Comparison of ENCODE assay signal across 8 cellular contexts in the genomic region with DNA sequence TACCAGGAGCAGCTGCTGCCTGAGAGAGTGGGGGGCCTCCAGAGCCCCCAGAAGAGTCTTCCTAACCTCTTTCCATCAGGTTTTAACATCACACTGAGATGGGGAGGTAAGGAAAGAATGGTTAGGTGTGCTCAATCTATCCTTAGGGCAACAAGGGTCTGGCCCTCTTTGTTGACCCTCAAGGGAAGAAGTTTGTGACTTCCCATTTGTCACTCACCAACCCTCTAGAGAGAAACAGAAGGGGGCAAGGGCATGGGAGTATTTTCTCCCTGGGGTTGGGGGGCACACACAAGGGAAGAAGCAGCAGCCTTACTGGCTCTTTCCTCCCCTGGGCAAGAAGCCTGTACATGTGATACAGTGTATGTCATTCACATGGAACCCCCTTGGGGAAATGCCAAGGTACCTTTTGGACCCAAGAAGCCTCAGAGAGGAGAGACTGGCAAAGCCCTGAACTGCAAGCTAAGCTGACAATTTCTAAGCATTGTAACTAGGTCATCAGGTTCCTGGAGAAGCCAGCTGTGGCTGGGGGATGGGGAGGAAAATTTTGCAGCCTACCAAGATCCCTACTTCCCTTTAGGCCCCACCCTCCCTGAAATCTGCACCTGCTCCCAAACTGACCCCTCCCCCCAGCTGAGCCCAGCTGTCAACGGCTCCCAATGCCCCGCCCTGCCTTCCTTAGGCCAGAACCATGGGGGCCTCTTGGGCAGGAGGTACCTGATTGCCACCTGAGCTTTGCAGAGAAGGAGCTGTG. TPM values are rescaled to one million over a fixed set of nuclear protein-coding genes. Genes with fewer than 3 reads are reported as not detected.
DNase-seq lines count a peak whose midpoint lies in the region; ATAC-seq, FAIRE-seq and TF ChIP-seq lines count a peak whose summit lies in the region.

No MANE protein-coding gene starts in this region.

- H3K27ac ChIP-seq in dorsolateral prefrontal cortex: peak overlapping the region; percentile 33 to 100 (median 99)

- no peak for TF ChIP-seq CTCF in dorsolateral prefrontal cortex (IDR thresholded peaks at IDR 0.05 in 54 of 56, conservative IDR thresholded peaks at IDR 0.05 in 2 of 56; ENCODE audit: low read depth in 1 of 56, partially characterized antibody in 56 of 56)

- FAIRE-seq in frontal cortex (lab: Jason Lieb, UNC): no peak

- peak; percentile 83 for DNase-seq in Jurkat, Clone E6-1 (ENCODE audit: low read depth, low spot score)
- DNase-seq in NCI-H748 (lab: John Stamatoyannopoulos, UW; ENCODE audit: unreplicated experiment) (peak; percentile 96), dorsolateral prefrontal cortex (peak in 4 of 10 donors; percentile 29 to 58 (median 55)), sciatic nerve (ENCODE audit: low spot score) (peak; percentile 68), hepatic stellate cell (ENCODE audit: low spot score) (no peak), frontal cortex (ENCODE audit: low spot score in 2 of 2) (no peak), GOT3 (lab: John Stamatoyannopoulos, UW) (no peak), NOMO-1 treated with dmso at 0.1 percent for 144 hours (lab: John Stamatoyannopoulos, UW; ENCODE audit: unreplicated experiment) (no peak)

- H3K4me3 ChIP-seq in Jurkat, Clone E6-1 (ENCODE audit: low read length): no peak overlapping the region
- H3K4me3 ChIP-seq in dorsolateral prefrontal cortex: peak overlapping the region in 13 of 59 donors; percentile 5 to 37 (median 19)

- intact Hi-C loops in dorsolateral prefrontal cortex (cut with DNase I): no loop called here
- intact Hi-C loops in sciatic nerve (cut with DNase I): no loop called here

- H3K27me3 ChIP-seq in dorsolateral prefrontal cortex: no peaks in the 10 kb centered on the region

- ATAC-seq in sciatic nerve: no peak

RNA-seq across cellular contexts. Expression of a gene that starts 14.5 kb away (rescaled TPM):
- 54.1 TPM for polyA plus RNA-seq in Jurkat, Clone E6-1 (2012; ENCODE audit: insufficient read depth, insufficient read length)
- 100 to 1,000 TPM in 77 of 120 experiments, 10 to 100 TPM in 43; 79.5 to 144 (median 103) TPM for total RNA-seq in dorsolateral prefrontal cortex
- 112 TPM for total RNA-seq in sciatic nerve
- total RNA-seq in frontal cortex: 32.6 TPM

RNA-seq across cellular contexts. Expression of a gene that starts 30.9 kb away (rescaled TPM):
- 162 TPM for polyA plus RNA-seq in Jurkat, Clone E6-1 (2012; ENCODE audit: insufficient read depth, insufficient read length)
- 1 to 10 TPM; 1.1 to 4.1 (median 2.6) TPM for total RNA-seq in dorsolateral prefrontal cortex
- total RNA-seq in sciatic nerve: 0.71 TPM
- total RNA-seq in frontal cortex: 5.7 TPM

Comparison
In these comparisons a context has a peak if more than half of its experiments do, and no peak if none do; other contexts are left out.
1. DNase-seq: peak in Jurkat, Clone E6-1 (single experiment), NCI-H748 (single experiment) and sciatic nerve (single experiment); none in hepatic stellate cell (single experiment), frontal cortex (0 of 2), GOT3 (single experiment) and NOMO-1 treated with dmso at 0.1 percent for 144 hours (single experiment).